15 cellular contexts compared by ENCODE assay signal in genomic region chr15:37046876-37047614, GRCh38. TPM values are rescaled to one million over a fixed set of nuclear protein-coding genes. Genes with fewer than 3 reads are reported as not detected.
DNase-seq lines count a peak whose midpoint lies in the region; ATAC-seq and TF ChIP-seq lines count a peak whose summit lies in the region.
"Had no signal": no experiment of that assay in that cellular context is flagged by ENCODE, and none has a peak within 500 bp of the region (broad histone marks: within the 10 kb centered on the region; RNA-seq: fewer than 3 reads in every experiment).

No MANE protein-coding gene starts in this region.

- H3K9ac ChIP-seq in SK-N-SH (no peak overlapping the region), neural cell (ENCODE audit: low read length) (no peak overlapping the region)

- peaks cover 5 to 19% of the 10 kb centered on the region in 2 experiments; a peak in 3 of 4 replicates for H3K4me1 ChIP-seq in SK-N-SH (ENCODE audit: control insufficient read depth in 1 of 2, insufficient read depth in 2 of 2, low read depth in 1 of 2, low read length in 1 of 2)
- H3K4me1 ChIP-seq in gastroesophageal sphincter: peaks cover 0 to 36% (median 5%) of the 10 kb centered on the region in 3 donors
- H3K4me1 ChIP-seq in tibial nerve: peaks cover 0 to 4% (median 0%) of the 10 kb centered on the region in 4 donors
- H3K4me1 ChIP-seq: vagina had no signal

- H4K20me1 ChIP-seq in SK-N-SH (ENCODE audit: insufficient read depth): peaks cover 45% of the 10 kb centered on the region
- peaks cover 89% of the 10 kb centered on the region for H4K20me1 ChIP-seq in neural cell (ENCODE audit: insufficient read depth)

- H3K4me3 ChIP-seq in SK-N-SH (ENCODE audit: low read depth in 2 of 2, low read length in 1 of 2): no peak overlapping the region
- H3K4me3 ChIP-seq in gastroesophageal sphincter: no peak overlapping the region
- H3K4me3 ChIP-seq in neural cell (ENCODE audit: low read length): no peak overlapping the region
- no peak overlapping the region for H3K4me3 ChIP-seq in tibial nerve
- H3K4me3 ChIP-seq: vagina had no signal

- H3F3A ChIP-seq in SK-N-SH (replicated peaks; ENCODE audit: insufficient read depth) (peaks cover 17% of the 10 kb centered on the region), neural cell (ENCODE audit: insufficient read depth, low read length, poor library complexity, severe bottlenecking) (peaks cover 19% of the 10 kb centered on the region)

- TF ChIP-seq EP300 in SK-N-SH (IDR thresholded peaks at IDR 0.05; ENCODE audit: borderline replicate concordance in 1 of 2, low read depth in 1 of 2, low read length in 1 of 2) (no peak; a peak in 1 of 4 replicates), gastroesophageal sphincter (IDR thresholded peaks at IDR 0.05) (no peak), neural cell (conservative IDR thresholded peaks at IDR 0.05; ENCODE audit: poor library complexity, severe bottlenecking) (no peak), tibial nerve (IDR thresholded peaks at IDR 0.05) (no peak)

- POLR2A ChIA-PET in SK-N-SH (lab: Yijun Ruan, JAX): no interaction called here

- H3K9me3 ChIP-seq in SK-N-SH: no peaks in the 10 kb centered on the region; the same call in 1 of the 2 replicates
- H3K9me3 ChIP-seq in gastroesophageal sphincter: no peaks in the 10 kb centered on the region
- no peaks in the 10 kb centered on the region for H3K9me3 ChIP-seq in neural cell (ENCODE audit: low read length)
- H3K9me3 ChIP-seq in tibial nerve: no peaks in the 10 kb centered on the region
- H3K9me3 ChIP-seq: vagina had no signal

- H3K27me3 ChIP-seq in SK-N-SH (ENCODE audit: insufficient read depth) (no peaks in the 10 kb centered on the region), gastroesophageal sphincter (no peaks in the 10 kb centered on the region), neural cell (ENCODE audit: insufficient read depth, low read depth, low read length) (no peaks in the 10 kb centered on the region), tibial nerve (no peaks in the 10 kb centered on the region)
- H3K27me3 ChIP-seq: vagina had no signal

- H3K27ac ChIP-seq in SK-N-SH (ENCODE audit: low read depth in 2 of 2, low read length in 1 of 2) (peak overlapping the region; percentile 11 to 60), gastroesophageal sphincter (peak overlapping the region in 1 of 4 donors; percentile 15), neural cell (ENCODE audit: low read length) (peak overlapping the region; percentile 3), tibial nerve (no peak overlapping the region)
- H3K27ac ChIP-seq: vagina had no signal

- H3K4me2 ChIP-seq in SK-N-SH: no peak overlapping the region
- no peak overlapping the region for H3K4me2 ChIP-seq in neural cell (ENCODE audit: low read length)

- H3K36me3 ChIP-seq in SK-N-SH (replicated peaks in 1 of 2; ENCODE audit: control insufficient read depth in 1 of 2, insufficient read depth in 2 of 2, low read length in 1 of 2) (peaks cover 87 to 93% of the 10 kb centered on the region in 2 experiments), gastroesophageal sphincter (peaks cover 0 to 13% of the 10 kb centered on the region in 2 donors), neural cell (ENCODE audit: insufficient read depth, low read length) (peaks cover 25% of the 10 kb centered on the region), tibial nerve (no peaks in the 10 kb centered on the region)
- H3K36me3 ChIP-seq: vagina had no signal

- no peak for TF ChIP-seq CTCF in SK-N-SH (IDR thresholded peaks at IDR 0.05)
- TF ChIP-seq CTCF in gastroesophageal sphincter (IDR thresholded peaks at IDR 0.05): no peak
- TF ChIP-seq CTCF in neural cell (IDR thresholded peaks at IDR 0.05; ENCODE audit: poor library complexity, severe bottlenecking): no peak
- TF ChIP-seq CTCF in tibial nerve (IDR thresholded peaks at IDR 0.05): no peak

- TF ChIP-seq POLR2A in gastroesophageal sphincter (IDR thresholded peaks at IDR 0.05) (no peak), tibial nerve (IDR thresholded peaks at IDR 0.05) (no peak)

- H3K79me2 ChIP-seq in SK-N-SH (ENCODE audit: insufficient read depth): peaks cover 97% of the 10 kb centered on the region
- H3K79me2 ChIP-seq in neural cell (replicated peaks; ENCODE audit: insufficient read depth, low read length): peaks cover 95% of the 10 kb centered on the region

- peak; percentile 66 for ATAC-seq in gastroesophageal sphincter
- no peak for ATAC-seq in HG02970 (IDR thresholded peaks at IDR 0.05; ENCODE audit: low FRiP score, unreplicated experiment)
- ATAC-seq: activated naive CD4-positive, alpha-beta T cell treated with anti-CD3 and anti-CD28 coated beads, Interleukin-2, amount 50 U/mL, for 72 hours; left lobe of liver had no signal

- CTCF ChIA-PET in SK-N-SH (lab: Yijun Ruan, JAX): no interaction called here

- no peaks in the 10 kb centered on the region for H3K9me2 ChIP-seq in SK-N-SH
- no peaks in the 10 kb centered on the region for H3K9me2 ChIP-seq in neural cell (ENCODE audit: insufficient read depth, low read length)

- H2AFZ ChIP-seq in SK-N-SH (ENCODE audit: low read depth) (no peak overlapping the region), neural cell (ENCODE audit: low read depth, low read length) (no peak overlapping the region)

- peak; percentile 33 for DNase-seq in ELR (ENCODE audit: low read depth)
- DNase-seq in SK-N-SH: no peak
- no peak for DNase-seq in tibial nerve (ENCODE audit: low spot score in 2 of 2)
- no peak for DNase-seq in NK-92 (lab: John Stamatoyannopoulos, UW; ENCODE audit: unreplicated experiment)
- DNase-seq in NCI-H82 treated with DMSO at 0.1 percent for 48 hours (lab: John Stamatoyannopoulos, UW; ENCODE audit: unreplicated experiment): no peak
- DNase-seq: activated CD4-positive, alpha-beta T cell treated with anti-CD3 and anti-CD28 coated beads, Interleukin-2, amount 10 ng/mL, durations not matched to agents 7 days and 5 days; CD4-positive, CD25-positive, alpha-beta regulatory T cell; retina; SIG-M5 had no signal

- TF ChIP-seq RAD21 in SK-N-SH (IDR thresholded peaks at IDR 0.05; ENCODE audit: low read length): no peak
- no peak for TF ChIP-seq RAD21 in neural cell (conservative IDR thresholded peaks at IDR 0.05)

TF ChIP-seq in SK-N-SH, 30 proteins besides CTCF, POLR2A, EP300 and RAD21 (continues in another document):
- TF ChIP-seq USF1 (IDR thresholded peaks at IDR 0.05; ENCODE audit: borderline replicate concordance, low read depth) (no peak), PBX3 (IDR thresholded peaks at IDR 0.05) (0 out of 2 replicates have a peak, but pooled peaks have one; percentile 24), POLR2AphosphoS5 (IDR thresholded peaks at IDR 0.05; ENCODE audit: low read depth, low read length) (no peak), TCF12 (IDR thresholded peaks at IDR 0.05) (peak; percentile 43; the same call in 1 of the 2 replicates), YY1 (IDR thresholded peaks at IDR 0.05; ENCODE audit: low read depth) (no peak), TEAD4 (IDR thresholded peaks at IDR 0.05; ENCODE audit: borderline replicate concordance, insufficient read depth) (peak; percentile 61; the same call in 1 of the 2 replicates)

TF ChIP-seq in neural cell, 6 proteins besides CTCF, POLR2A, EP300 and RAD21:
- no peak for TF ChIP-seq REST (IDR thresholded peaks at IDR 0.05; ENCODE audit: borderline replicate concordance)
- TF ChIP-seq TAF1 (IDR thresholded peaks at IDR 0.05; ENCODE audit: low read depth): no peak
- TF ChIP-seq MXI1 (conservative IDR thresholded peaks at IDR 0.05; ENCODE audit: poor library complexity, severe bottlenecking): no peak
- TF ChIP-seq EZH2 (IDR thresholded peaks at IDR 0.05; ENCODE audit: borderline replicate concordance, insufficient read depth, low read length, poor library complexity, severe bottlenecking): no peak
- no peak for TF ChIP-seq SMC3 (conservative IDR thresholded peaks at IDR 0.05; ENCODE audit: poor library complexity)
- TF ChIP-seq POLR2AphosphoS5 (IDR thresholded peaks at IDR 0.05): no peak

RNA-seq across cellular contexts. Expression of gene MEIS2, which starts 53.3 kb away (rescaled TPM):
- polyA plus RNA-seq in SK-N-SH (2012; rRNA removed) (120 and 146 TPM in 2 replicates), neural cell (825 and 939 TPM in 2 replicates)
- polyA plus RNA-seq in SK-N-SH (2012; cell fraction: cytosol; rRNA removed): 113 and 133 TPM in 2 replicates
- 253 and 311 TPM in 2 replicates for polyA plus RNA-seq in SK-N-SH (2012; cell fraction: nucleus; rRNA removed)
- total RNA-seq in gastroesophageal sphincter (100 to 1,000 TPM in 1 of 4 donors, 10 to 100 TPM in 3; 43.1 to 108 (median 85.7) TPM), tibial nerve (10 to 100 TPM in 3 of 4 donors, 1 to 10 TPM in 1; 9.4 to 15.7 (median 14.3) TPM)
- 1,509 and 1,681 TPM in 2 replicates for polyA minus RNA-seq in neural cell
- total RNA-seq: activated CD4-positive, alpha-beta T cell treated with anti-CD3 and anti-CD28 coated beads, Interleukin-2, amount 10 ng/mL, durations not matched to agents 7 days and 5 days; CD4-positive, CD25-positive, alpha-beta regulatory T cell had no signal
- polyA plus RNA-seq: CD4-positive, CD25-positive, alpha-beta regulatory T cell had no signal

Comparison
In these comparisons a context has a peak if more than half of its experiments do, and no peak if none do; other contexts are left out.
1. H3K27ac ChIP-seq: peak in SK-N-SH (2 of 2) and neural cell (single experiment); none in tibial nerve (0 of 4).